Comparison of ENCODE assay signal across 27 cellular contexts in genomic region chr9:97742545-97742944, GRCh38.
"Had no signal": no experiment of that assay in that cellular context is flagged by ENCODE, and none has a peak within 500 bp of the region (broad histone marks: within the 10 kb centered on the region; RNA-seq: fewer than 3 reads in every experiment).

No MANE protein-coding gene starts in this region.

- FAIRE-seq: endothelial cell of umbilical vein, kidney, urothelium cell line had no signal

- ATAC-seq: foreskin keratinocyte; gastroesophageal sphincter; heart left ventricle; left lung; lower lobe of right lung; naive thymus-derived CD8-positive, alpha-beta T cell; stimulated activated naive CD8-positive, alpha-beta T cell treated with anti-CD3 and anti-CD28 coated beads, Interleukin-15, amount 100 ng/mL, for 72 hours had no signal

- H3K36me3 ChIP-seq: colonic mucosa, esophagus muscularis mucosa, gastroesophageal sphincter, heart left ventricle, left lung, lower lobe of right lung, prostate gland, right atrium auricular region, suprapubic skin, tibial artery, upper lobe of left lung had no signal

- H3K4me1 ChIP-seq: colonic mucosa, foreskin keratinocyte, prostate gland had no signal

- H3K79me2 ChIP-seq: hepatocyte had no signal

- H3K27me3 ChIP-seq: hepatocyte, right atrium auricular region had no signal

- H3K4me3 ChIP-seq: colonic mucosa, esophagus muscularis mucosa, gastroesophageal sphincter, heart left ventricle, hepatocyte, left lung, lower lobe of right lung, prostate gland, right atrium auricular region, skin epidermis, suprapubic skin, tibial artery, upper lobe of left lung had no signal

- H3K9me3 ChIP-seq: colonic mucosa, prostate gland, suprapubic skin had no signal

- DNase-seq: colonic mucosa; dermis blood vessel endothelial cell; effector memory CD4-positive, alpha-beta T cell; foreskin keratinocyte; heart left ventricle; kidney; left lung; lower lobe of right lung; naive thymus-derived CD8-positive, alpha-beta T cell; nephron progenitor cell; nucleus accumbens; stimulated activated CD4-positive, alpha-beta T cell treated with anti-CD3 and anti-CD28 coated beads, Interleukin-15, amount 100 ng/mL, for 24 hours; stimulated activated CD4-positive, alpha-beta T cell treated with anti-CD3 and anti-CD28 coated beads, Interleukin-4, amount 100 ng/mL, for 1 hour; stimulated activated CD8-positive, alpha-beta memory T cell treated with anti-CD3 and anti-CD28 coated beads, Interleukin-4, amount 100 ng/mL, for 48 hours; stimulated activated naive CD4-positive, alpha-beta T cell; stimulated activated naive CD8-positive, alpha-beta T cell treated with anti-CD3 and anti-CD28 coated beads, Interleukin-15, amount 100 ng/mL, for 72 hours; tibial artery; upper lobe of left lung had no signal

- H3K4me2 ChIP-seq: hepatocyte had no signal

- H3K27ac ChIP-seq: colonic mucosa, esophagus muscularis mucosa, foreskin keratinocyte, gastroesophageal sphincter, heart left ventricle, left lung, lower lobe of right lung, prostate gland, right atrium auricular region, suprapubic skin, tibial artery, upper lobe of left lung had no signal
